In the genomic region with DNA sequence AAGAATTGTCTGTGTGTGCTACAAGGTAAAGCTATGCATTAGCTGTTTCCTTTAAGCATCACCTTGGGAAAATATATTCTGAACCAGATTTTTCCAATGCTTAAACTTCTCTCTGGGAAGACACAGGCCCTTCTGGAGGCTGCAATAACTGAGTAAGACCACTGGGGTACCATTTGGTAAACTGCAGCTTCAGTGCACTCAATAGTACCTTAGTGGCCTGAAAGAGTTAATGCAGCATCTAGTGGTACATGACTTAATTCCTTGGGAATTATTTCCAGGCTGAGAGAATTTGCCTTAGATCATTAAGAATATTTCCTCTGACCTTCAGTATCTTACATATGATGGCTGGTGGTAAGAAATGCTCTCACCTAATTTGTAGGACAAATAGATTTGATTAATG, we compare ENCODE assay signal across 12 cellular contexts.
DNase-seq lines count a peak whose midpoint lies in the region; ATAC-seq and TF ChIP-seq lines count a peak whose summit lies in the region.
"Had no signal": no experiment of that assay in that cellular context is flagged by ENCODE, and none has a peak within 500 bp of the region (broad histone marks: within the 10 kb centered on the region; RNA-seq: fewer than 3 reads in every experiment).

No MANE protein-coding gene starts in this region.

- H3K27ac ChIP-seq in aorta (ENCODE audit: low read depth in 1 of 2, low read length in 2 of 2), result no peak overlapping the region
- H3K27ac ChIP-seq: tibial nerve had no signal

- H3K27me3 ChIP-seq in aorta (ENCODE audit: control insufficient read depth in 1 of 2, insufficient read depth in 2 of 2, low read length in 1 of 2), result no peaks in the 10 kb centered on the region
- H3K27me3 ChIP-seq: tibial nerve had no signal

- TF ChIP-seq CTCF in WI38 (IDR thresholded peaks at IDR 0.05; ENCODE audit: low read depth, low read length) (0 out of 2 replicates have a peak, but pooled peaks have one; percentile 5), nephron progenitor cell (IDR thresholded peaks at IDR 0.05) (peak; percentile 47)

- DNase-seq in nephron progenitor cell, result no peak
- no peak for DNase-seq in activated gamma-delta T cell (lab: John Stamatoyannopoulos, UW)
- DNase-seq in aorta, result no peak
- no peak for DNase-seq in NCI-H2227 treated with DMSO at 0.1 percent for 48 hours (lab: John Stamatoyannopoulos, UW)
- no peak for DNase-seq in NCI-H1694 treated with DMSO at 0.1 percent for 48 hours (lab: John Stamatoyannopoulos, UW)
- DNase-seq: T-helper 1 cell had no signal

- ATAC-seq in GM18909 (IDR thresholded peaks at IDR 0.05; ENCODE audit: poor library complexity, unreplicated experiment) (peak; percentile 67), HG03342 (IDR thresholded peaks at IDR 0.05; ENCODE audit: unreplicated experiment) (peak; percentile 84), aorta (ENCODE audit: low FRiP score) (no peak)
- ATAC-seq: natural killer cell treated with Interleukin-12 subunit alpha and Interleukin-12 subunit beta and Interleukin-15 and Interleukin-18, amount 100 ng/mL, for 72 hours had no signal

- no peaks in the 10 kb centered on the region for H3K36me3 ChIP-seq in aorta (ENCODE audit: control insufficient read depth in 1 of 2, insufficient read depth in 2 of 2, low read length in 1 of 2)
- H3K36me3 ChIP-seq: tibial nerve had no signal

- H3K27me3 Mint-ChIP-seq in nephron progenitor cell (ENCODE audit: low read depth, poor library complexity), result no peaks in the 10 kb centered on the region
- H3K27me3 Mint-ChIP-seq: central memory CD8-positive, alpha-beta T cell; natural killer cell treated with Interleukin-12 subunit alpha and Interleukin-12 subunit beta and Interleukin-15 and Interleukin-18, amount 100 ng/mL, for 72 hours had no signal

- no peak overlapping the region for H3K4me3 Mint-ChIP-seq in nephron progenitor cell
- H3K4me3 Mint-ChIP-seq: central memory CD8-positive, alpha-beta T cell; natural killer cell treated with Interleukin-12 subunit alpha and Interleukin-12 subunit beta and Interleukin-15 and Interleukin-18, amount 100 ng/mL, for 72 hours had no signal

- H3K4me3 ChIP-seq in WI38 (ENCODE audit: low read depth, low read length), result no peak overlapping the region
- no peak overlapping the region for H3K4me3 ChIP-seq in aorta (ENCODE audit: low read length in 2 of 2)
- H3K4me3 ChIP-seq: tibial nerve had no signal

- no peaks in the 10 kb centered on the region for H3K4me1 Mint-ChIP-seq in nephron progenitor cell
- H3K4me1 Mint-ChIP-seq: central memory CD8-positive, alpha-beta T cell had no signal

- no peaks in the 10 kb centered on the region for H3K9me3 ChIP-seq in aorta (ENCODE audit: control insufficient read depth, low read length)
- H3K9me3 ChIP-seq: tibial nerve had no signal

- intact Hi-C loops in aorta (cut with DNase I), result no loop called here

- H3K9me3 Mint-ChIP-seq in nephron progenitor cell, result no peaks in the 10 kb centered on the region

- H3K4me1 ChIP-seq in aorta (ENCODE audit: control insufficient read depth in 1 of 2, insufficient read depth in 2 of 2, low read length in 2 of 2), result no peaks in the 10 kb centered on the region

- H3K27ac Mint-ChIP-seq in nephron progenitor cell, result no peak overlapping the region
- H3K27ac Mint-ChIP-seq: natural killer cell treated with Interleukin-12 subunit alpha and Interleukin-12 subunit beta and Interleukin-15 and Interleukin-18, amount 100 ng/mL, for 72 hours had no signal

- no peaks in the 10 kb centered on the region for H3K36me3 Mint-ChIP-seq in nephron progenitor cell (ENCODE audit: low read depth)
